26 cellular contexts compared by ENCODE assay signal in genomic region chr7:118349604-118350003, GRCh38.
"Had no signal": no experiment of that assay in that cellular context is flagged by ENCODE, and none has a peak within 500 bp of the region (broad histone marks: within the 10 kb centered on the region; RNA-seq: fewer than 3 reads in every experiment).

No MANE protein-coding gene starts in this region.

- H3K79me2 ChIP-seq: hepatocyte had no signal

- H2AFZ ChIP-seq: hepatocyte had no signal

- H3K36me3 ChIP-seq: breast epithelium, left ventricle myocardium inferior, neutrophil, pancreas, right atrium auricular region, upper lobe of right lung had no signal

- H3K4me3 Mint-ChIP-seq: activated CD4-positive, alpha-beta memory T cell treated with anti-CD3 and anti-CD28 coated beads for 36 hours; activated naive CD4-positive, alpha-beta T cell treated with anti-CD3 and anti-CD28 coated beads for 36 hours; activated naive CD8-positive, alpha-beta T cell treated with anti-CD3 and anti-CD28 coated beads, Interleukin-2, amount 10 ng/mL, durations not matched to agents 7 days and 5 days; activated T-cell treated with anti-CD3 and anti-CD28 coated beads, Interleukin-2, amount 50 U/mL, for 72 hours; central memory CD8-positive, alpha-beta T cell; natural killer cell treated with Interleukin-12 subunit alpha and Interleukin-12 subunit beta and Interleukin-15 and Interleukin-18, amount 100 ng/mL, for 72 hours had no signal

- H3K27me3 ChIP-seq: breast epithelium, hepatocyte, pancreas, right atrium auricular region, upper lobe of right lung had no signal

- H3K9me3 Mint-ChIP-seq: activated naive CD8-positive, alpha-beta T cell treated with anti-CD3 and anti-CD28 coated beads, Interleukin-2, amount 10 ng/mL, durations not matched to agents 7 days and 5 days; central memory CD8-positive, alpha-beta T cell had no signal

- H3K4me1 Mint-ChIP-seq: activated naive CD8-positive, alpha-beta T cell treated with anti-CD3 and anti-CD28 coated beads, Interleukin-2, amount 10 ng/mL, durations not matched to agents 7 days and 5 days; central memory CD8-positive, alpha-beta T cell had no signal

- DNase-seq: activated CD4-positive, alpha-beta memory T cell treated with anti-CD3 and anti-CD28 coated beads for 36 hours; activated CD4-positive, alpha-beta T cell treated with anti-CD3 and anti-CD28 coated beads for 48 hours; activated effector memory CD4-positive, alpha-beta T cell treated with Interleukin-2 at 50 U/mL for 16 hours; activated naive CD4-positive, alpha-beta T cell treated with anti-CD3 and anti-CD28 coated beads for 36 hours; activated naive CD8-positive, alpha-beta T cell treated with anti-CD3 and anti-CD28 coated beads, Interleukin-2, amount 10 ng/mL, durations not matched to agents 7 days and 5 days; amniotic stem cell; effector memory CD4-positive, alpha-beta T cell; foreskin melanocyte; glutamatergic neuron; left ventricle myocardium inferior; mammary epithelial cell; pancreas; psoas muscle; stimulated activated CD4-positive, alpha-beta T cell treated with anti-CD3 and anti-CD28 coated beads, Interleukin-12 subunit alpha, Interleukin-12 subunit beta, amount 100 ng/mL, for 4 hours; stimulated activated CD4-positive, alpha-beta T cell treated with anti-CD3 and anti-CD28 coated beads, Interleukin-4, amount 100 ng/mL, for 4 hours; stimulated activated naive CD8-positive, alpha-beta T cell treated with anti-CD3 and anti-CD28 coated beads, Interleukin-15, Interleukin-2, amounts not matched to agents 100 U/mL and 50 U/mL, for 24 hours; T1000; upper lobe of right lung had no signal

- H3K27me3 Mint-ChIP-seq: activated CD4-positive, alpha-beta memory T cell treated with anti-CD3 and anti-CD28 coated beads for 36 hours; central memory CD8-positive, alpha-beta T cell; natural killer cell treated with Interleukin-12 subunit alpha and Interleukin-12 subunit beta and Interleukin-15 and Interleukin-18, amount 100 ng/mL, for 72 hours had no signal

- H3K4me2 ChIP-seq: hepatocyte had no signal

- H3K27ac ChIP-seq: breast epithelium, hepatocyte, left ventricle myocardium inferior, neutrophil, pancreas, psoas muscle, right atrium auricular region, upper lobe of right lung had no signal

- H3K4me3 ChIP-seq: breast epithelium, hepatocyte, left ventricle myocardium inferior, pancreas, psoas muscle, right atrium auricular region, upper lobe of right lung had no signal

- ATAC-seq: esophagus mucosa; natural killer cell treated with Interleukin-12 subunit alpha and Interleukin-12 subunit beta and Interleukin-15 and Interleukin-18, amount 100 ng/mL, for 72 hours; pancreas; psoas muscle; stimulated activated naive CD8-positive, alpha-beta T cell treated with anti-CD3 and anti-CD28 coated beads, Interleukin-15, Interleukin-2, amounts not matched to agents 100 U/mL and 50 U/mL, for 24 hours; upper lobe of right lung had no signal

- H3K9me3 ChIP-seq: breast epithelium, left ventricle myocardium inferior, neutrophil, pancreas, psoas muscle, right atrium auricular region, upper lobe of right lung had no signal

- H3K36me3 Mint-ChIP-seq: activated CD4-positive, alpha-beta memory T cell treated with anti-CD3 and anti-CD28 coated beads for 36 hours; activated naive CD8-positive, alpha-beta T cell treated with anti-CD3 and anti-CD28 coated beads, Interleukin-2, amount 10 ng/mL, durations not matched to agents 7 days and 5 days; natural killer cell treated with Interleukin-12 subunit alpha and Interleukin-12 subunit beta and Interleukin-15 and Interleukin-18, amount 100 ng/mL, for 72 hours had no signal

- H3K27ac Mint-ChIP-seq: activated CD4-positive, alpha-beta memory T cell treated with anti-CD3 and anti-CD28 coated beads for 36 hours; activated naive CD4-positive, alpha-beta T cell treated with anti-CD3 and anti-CD28 coated beads for 36 hours; activated naive CD8-positive, alpha-beta T cell treated with anti-CD3 and anti-CD28 coated beads, Interleukin-2, amount 10 ng/mL, durations not matched to agents 7 days and 5 days; activated T-cell treated with anti-CD3 and anti-CD28 coated beads, Interleukin-2, amount 50 U/mL, for 72 hours; natural killer cell treated with Interleukin-12 subunit alpha and Interleukin-12 subunit beta and Interleukin-15 and Interleukin-18, amount 100 ng/mL, for 72 hours had no signal
